In genomic region chr14:36476061-36476460, GRCh38 we compare ENCODE assay signal across 3 cellular contexts. TPM values are rescaled to one million over a fixed set of nuclear protein-coding genes. Genes with fewer than 3 reads are reported as not detected.
"Had no signal": no experiment of that assay in that cellular context is flagged by ENCODE, and none has a peak within 500 bp of the region (broad histone marks: within the 10 kb centered on the region; RNA-seq: fewer than 3 reads in every experiment).

No MANE protein-coding gene starts in this region.

RNA-seq across cellular contexts. Expression of gene NKX2-1, which starts 44.0 kb away (rescaled TPM):
- total RNA-seq: LHCN-M2, MCF 10A, NCI-H460 had no signal
